ENCODE assay signal across 14 cellular contexts in the genomic region with DNA sequence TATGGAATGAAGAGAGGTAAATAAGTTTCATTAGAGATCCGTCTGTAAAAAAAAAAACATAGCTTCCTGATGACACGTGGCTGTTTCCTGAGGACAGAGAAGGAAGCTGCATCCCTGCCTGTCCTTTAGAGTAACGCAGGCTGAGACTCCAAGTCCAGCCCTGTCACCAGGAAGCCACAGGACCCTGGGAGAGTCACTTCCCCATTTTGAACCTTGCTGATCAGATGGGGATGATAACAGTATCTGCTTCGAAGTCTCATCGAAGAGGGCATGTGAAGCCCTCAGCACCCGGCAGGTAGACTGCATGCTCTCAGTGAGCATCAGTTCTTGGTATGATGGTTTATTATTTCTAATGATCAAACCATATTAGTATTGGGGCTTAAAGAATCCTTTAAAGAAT.
"Had no signal": no experiment of that assay in that cellular context is flagged by ENCODE, and none has a peak within 500 bp of the region (broad histone marks: within the 10 kb centered on the region; RNA-seq: fewer than 3 reads in every experiment).

No MANE protein-coding gene starts in this region.

- H3K27ac ChIP-seq: left lung, spleen, upper lobe of right lung had no signal

- DNase-seq: activated gamma-delta T cell treated with Interleukin-2 at 50 U/mL for 16 hours; activated T-cell treated with anti-CD3 and anti-CD28 coated beads, Interleukin-2, amount 50 U/mL, for 1 hour; anterior cingulate cortex; effector CD4-positive, alpha-beta T cell; left lung; naive thymus-derived CD4-positive, alpha-beta T cell; spleen; stimulated activated CD4-positive, alpha-beta T cell treated with anti-CD3 and anti-CD28 coated beads, Interleukin-4, amount 100 ng/mL, for 1 hour; stimulated activated naive CD4-positive, alpha-beta T cell; T-helper 9 cell; upper lobe of right lung had no signal

- H3K4me3 ChIP-seq: left lung, lung, spleen, upper lobe of right lung had no signal

- H3K4me1 ChIP-seq: left lung, spleen, upper lobe of right lung had no signal

- H3K36me3 ChIP-seq: left lung, spleen, upper lobe of right lung had no signal

- FAIRE-seq: endometrium had no signal

- H3K9me3 ChIP-seq: left lung, upper lobe of right lung had no signal

- ATAC-seq: left lung; naive thymus-derived CD4-positive, alpha-beta T cell; upper lobe of right lung; WTC11 had no signal
